Comparison of ENCODE assay signal across 35 cellular contexts in genomic region chr6:4049246-4049645, GRCh38. TPM values are rescaled to one million over a fixed set of nuclear protein-coding genes. Genes with fewer than 3 reads are reported as not detected.
"Had no signal": no experiment of that assay in that cellular context is flagged by ENCODE, and none has a peak within 500 bp of the region (broad histone marks: within the 10 kb centered on the region; RNA-seq: fewer than 3 reads in every experiment).

No MANE protein-coding gene starts in this region.

- FAIRE-seq: RCC 7860 had no signal

- H3K9ac ChIP-seq: KMS-11 had no signal

- ATAC-seq: activated CD8-positive, alpha-beta memory T cell treated with anti-CD3 and anti-CD28 coated beads, Interleukin-2, amount 10 ng/mL, durations not matched to agents 7 days and 5 days; Right ventricle myocardium inferior; SK-N-SH treated with all-trans-retinoic acid at 6 μM for 48 hours; T-cell had no signal

- H3K4me1 ChIP-seq: ascending aorta had no signal

- H3K4me2 ChIP-seq: KMS-11 had no signal

- H3K27ac ChIP-seq: ascending aorta, cardiac muscle cell, KMS-11, RWPE1, WERI-Rb-1 had no signal

- H3K9me3 ChIP-seq: ascending aorta had no signal

- DNase-seq: activated CD4-positive, alpha-beta T cell treated with anti-CD3 and anti-CD28 coated beads for 1 hour; activated CD4-positive, alpha-beta T cell treated with anti-CD3 and anti-CD28 coated beads, Interleukin-2, amount 10 ng/mL, durations not matched to agents 7 days and 5 days; activated CD4-positive, alpha-beta T cell treated with anti-CD3 and anti-CD28 coated beads, Interleukin-2, amount 50 U/mL, for 48 hours; activated CD4-positive, CD25-positive, alpha-beta regulatory T cell; activated CD8-positive, alpha-beta memory T cell treated with anti-CD3 and anti-CD28 coated beads for 24 hours; activated CD8-positive, alpha-beta memory T cell treated with anti-CD3 and anti-CD28 coated beads, Interleukin-2, amount 10 ng/mL, durations not matched to agents 7 days and 5 days; activated CD8-positive, alpha-beta memory T cell treated with anti-CD3 and anti-CD28 coated beads, Interleukin-2, amount 50 U/mL, for 48 hours; activated gamma-delta T cell; activated naive CD4-positive, alpha-beta T cell treated with Interleukin-2 at 50 U/mL for 16 hours; activated naive CD8-positive, alpha-beta T cell treated with anti-CD3 and anti-CD28 coated beads, Interleukin-2, amount 10 ng/mL, durations not matched to agents 7 days and 5 days; amygdala; MM.1S; MV-4-11; NCI-H1092; NCI-H1436 treated with DMSO at 0.1 percent for 48 hours; NCI-H1694 treated with DMSO at 0.1 percent for 48 hours; NCI-H2029; NCI-H345; NCI-H524 treated with DMSO at 0.1 percent for 48 hours; SIG-M5; T-cell; T-helper 2 cell; T-helper 9 cell; WERI-Rb-1 had no signal

- H3K4me3 ChIP-seq: ascending aorta, cardiac muscle cell had no signal

- H3K27me3 ChIP-seq: ascending aorta, cardiac muscle cell had no signal

RNA-seq across cellular contexts. Expression of gene FAM217A, which starts 29.7 kb away (rescaled TPM):
- total RNA-seq: activated CD4-positive, alpha-beta T cell treated with anti-CD3 and anti-CD28 coated beads, Interleukin-2, amount 10 ng/mL, durations not matched to agents 7 days and 5 days; activated CD8-positive, alpha-beta memory T cell treated with anti-CD3 and anti-CD28 coated beads, Interleukin-2, amount 10 ng/mL, durations not matched to agents 7 days and 5 days; activated naive CD8-positive, alpha-beta T cell treated with anti-CD3 and anti-CD28 coated beads, Interleukin-2, amount 10 ng/mL, durations not matched to agents 7 days and 5 days; activated T-helper 2 cell treated with anti-CD3 and anti-CD28 coated beads, Interferon-gamma antibody, Interleukin-2, Interleukin-4, amounts not matched to agents 10 μg/mL and 5 μg/mL and 100 μg/mL, durations not matched to agents 14 hours and 24 hours and 36 hours; ascending aorta; cardiac muscle cell; LHCN-M2; NCI-H460; Right ventricle myocardium inferior; SK-MEL-5; T-cell had no signal
- polyA plus RNA-seq: cardiac muscle cell had no signal
